In genomic region chr19:14416743-14417214, GRCh38 we compare ENCODE assay signal across 9 cellular contexts. TPM values are rescaled to one million over a fixed set of nuclear protein-coding genes. Genes with fewer than 3 reads are reported as not detected.
A peak's percentile ranks its signal among the peaks of the same experiment; 100 is the strongest.
DNase-seq lines count a peak whose midpoint lies in the region; ATAC-seq, FAIRE-seq and TF ChIP-seq lines count a peak whose summit lies in the region.
"Had no signal": no experiment of that assay in that cellular context is flagged by ENCODE, and none has a peak within 500 bp of the region (broad histone marks: within the 10 kb centered on the region; RNA-seq: fewer than 3 reads in every experiment).

No MANE protein-coding gene starts in this region.

- 73 to 75% (median 73%) methylated on average over 7 of the region's 7 CpGs for WGBS in ovary, 3 donors

- H3K27ac ChIP-seq in A673 (ENCODE audit: low read depth, low read length, poor library complexity, severe bottlenecking) (peak overlapping the region; percentile 34), SK-N-MC (0 out of 2 replicates have a peak overlapping the region, but pooled peaks have one; percentile 31), ovary (no peak overlapping the region)

- CTCF ChIA-PET in A673 (lab: Charles Lee), result no interaction called here

- H3K9me3 ChIP-seq in A673 (ENCODE audit: low read depth, low read length, poor library complexity, severe bottlenecking) (no peaks in the 10 kb centered on the region), SK-N-MC (ENCODE audit: low read depth, low read length) (no peaks in the 10 kb centered on the region), ovary (no peaks in the 10 kb centered on the region)

- peak overlapping the region; percentile 28 for H3K9ac ChIP-seq in SK-N-MC (ENCODE audit: insufficient read length)

- no peak for TF ChIP-seq CTCF in A673 (conservative IDR thresholded peaks at IDR 0.05; ENCODE audit: low read depth, low read length)
- no peak for TF ChIP-seq CTCF in fibroblast of the aortic adventitia (IDR thresholded peaks at IDR 0.05; ENCODE audit: insufficient read depth, low read length)
- no peak for TF ChIP-seq CTCF in ovary (IDR thresholded peaks at IDR 0.05)

- H3K27me3 ChIP-seq in A673 (replicated peaks; ENCODE audit: insufficient read depth, low read depth, low read length, poor library complexity) (no peaks in the 10 kb centered on the region), ovary (no peaks in the 10 kb centered on the region)

- BruUV-seq in A673 (replicated peaks; lab: Mats Ljungman, UMichigan), result no TSS peak

- POLR2A ChIA-PET in A673 (lab: Charles Lee; ENCODE audit: low non-redundant PET), result interaction anchor here (0.5 kb wide), 1 partner anchor 14 kb away, joined by 3 read pairs; no protein-coding TSS in a partner anchor

- intact Hi-C loops in A673 (cut with micrococcal nuclease; ENCODE audit: unreplicated experiment) (no loop called here), ovary (cut with DNase I) (no loop called here)

- peaks cover 32% of the 10 kb centered on the region for H3K36me3 ChIP-seq in A673 (ENCODE audit: insufficient read depth, low read length, poor library complexity, severe bottlenecking)
- H3K36me3 ChIP-seq in SK-N-MC (ENCODE audit: insufficient read depth, low read length), result peaks cover 47% of the 10 kb centered on the region
- no peaks in the 10 kb centered on the region for H3K36me3 ChIP-seq in ovary

- no peak for TF ChIP-seq POLR2A in ovary (IDR thresholded peaks at IDR 0.05)

- no peak for TF ChIP-seq EP300 in ovary (IDR thresholded peaks at IDR 0.05)

- H3K4me3 ChIP-seq in A673 (ENCODE audit: low read depth, low read length, poor library complexity, severe bottlenecking) (peak overlapping the region; percentile 93), SK-N-MC (peak overlapping the region; percentile 100), fibroblast of the aortic adventitia (ENCODE audit: low read depth, low read length) (peak overlapping the region; percentile 25), ovary (no peak overlapping the region)

- DNase-seq in A673 (ENCODE audit: low spot score) (peak; percentile 48), GM18507 (ENCODE audit: extremely low spot score, insufficient read length, low read depth) (no peak), SK-N-MC (ENCODE audit: low read depth, low spot score) (no peak), fibroblast of the aortic adventitia (ENCODE audit: low read depth) (peak; percentile 41), AML-193 (lab: John Stamatoyannopoulos, UW) (no peak), AG08395 (ENCODE audit: low spot score) (no peak), ovary (no peak)
- DNase-seq: amygdala had no signal

- FAIRE-seq in GM18507 (lab: Jason Lieb, UNC), result peak; percentile 59

- H3K4me1 ChIP-seq in A673 (ENCODE audit: insufficient read depth, low read length, poor library complexity, severe bottlenecking), result peaks cover 35% of the 10 kb centered on the region
- peaks cover 5% of the 10 kb centered on the region for H3K4me1 ChIP-seq in ovary (ENCODE audit: insufficient read depth)

- no peak for ATAC-seq in HG02970 (IDR thresholded peaks at IDR 0.05; ENCODE audit: low FRiP score, unreplicated experiment)

RNA-seq across cellular contexts. Expression of gene DDX39A, which starts 2.4 kb away (rescaled TPM):
- total RNA-seq in A673 (2021), result 190 and 223 TPM in 2 replicates
- 32.5 and 60.6 TPM in 2 replicates for total RNA-seq in fibroblast of the aortic adventitia (ENCODE audit: low replicate concordance)
- total RNA-seq in ovary, result 10 to 100 TPM; 23.8 to 48.4 (median 31.8) TPM
- polyA plus RNA-seq in ovary, result 10 to 100 TPM in 1 of 2 donors, 1 to 10 TPM in 1; 7.9 to 42.5 TPM

RNA-seq across cellular contexts. Expression of gene PKN1, which starts 16.3 kb away (rescaled TPM):
- total RNA-seq in A673 (2021) (91.4 and 127 TPM in 2 replicates), fibroblast of the aortic adventitia (ENCODE audit: low replicate concordance) (164 and 342 TPM in 2 replicates), ovary (100 to 1,000 TPM in 1 of 7 donors, 10 to 100 TPM in 6; 42.3 to 128 (median 76.6) TPM)
- 10 to 100 TPM; 16.6 to 53.9 TPM for polyA plus RNA-seq in ovary

RNA-seq across cellular contexts. Expression of gene ADGRE5, which starts 35.5 kb away (rescaled TPM):
- total RNA-seq in A673 (2021) (45.7 and 51.7 TPM in 2 replicates), fibroblast of the aortic adventitia (ENCODE audit: low replicate concordance) (1.2 and 25.8 TPM in 2 replicates), ovary (10 to 100 TPM in 5 of 7 donors, 1 to 10 TPM in 2; 5.0 to 41.6 (median 25.6) TPM)
- polyA plus RNA-seq in ovary, result 10 to 100 TPM in 1 of 2 donors, 1 to 10 TPM in 1; 8.3 to 26.3 TPM

RNA-seq across cellular contexts. Expression of gene PTGER1, which starts 58.4 kb away (rescaled TPM):
- total RNA-seq in A673 (2021) (0.72 TPM in 1 of 2 replicates, not detected in the other), fibroblast of the aortic adventitia (ENCODE audit: low replicate concordance) (1.9 and 3.4 TPM in 2 replicates), ovary (under 1 TPM in 3 of 7 donors, not detected in 4; 0.18 to 0.92 (median 0.32) TPM)
- not detected for polyA plus RNA-seq in ovary

Comparison
In these comparisons a context has a peak if more than half of its experiments do, and no peak if none do; other contexts are left out.
1. DNase-seq: peak in A673 (single experiment) and fibroblast of the aortic adventitia (single experiment); none in GM18507 (single experiment), SK-N-MC (single experiment), AML-193 (0 of 2), AG08395 (single experiment) and ovary (0 of 5).
2. H3K27ac ChIP-seq: peak in A673 (single experiment) and SK-N-MC (single experiment); none in ovary (0 of 2).